ENCODE assay signal across 8 cellular contexts in the genomic region with DNA sequence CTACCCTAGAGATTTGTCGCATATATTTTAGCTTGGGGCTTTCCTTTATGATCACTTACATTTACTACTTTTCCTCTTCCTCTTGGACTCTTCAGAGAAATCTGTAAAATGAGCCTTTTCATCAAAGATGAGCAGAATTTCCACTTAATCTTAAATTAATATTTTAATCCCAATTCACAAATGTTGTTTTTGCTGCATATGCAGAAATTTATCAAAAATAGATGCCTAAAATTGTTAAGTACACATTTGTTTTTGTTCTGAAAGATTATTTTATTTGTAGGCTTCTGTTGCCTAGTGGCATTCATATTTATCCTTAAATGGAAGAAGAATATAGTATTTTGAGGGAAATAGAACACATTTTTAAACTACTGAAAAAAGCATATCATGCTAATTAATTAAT.
"Had no signal": no experiment of that assay in that cellular context is flagged by ENCODE, and none has a peak within 500 bp of the region (broad histone marks: within the 10 kb centered on the region; RNA-seq: fewer than 3 reads in every experiment).

No MANE protein-coding gene starts in this region.

- FAIRE-seq: HTR-8/SVneo had no signal

- H3K36me3 ChIP-seq: HAP-1 had no signal

- H3K9me3 ChIP-seq: HAP-1 had no signal

- ATAC-seq: HCT116 had no signal

- DNase-seq: GOT3, H7, HFFc6, Kasumi-1, KBM-7 had no signal

- H3K4me3 ChIP-seq: HAP-1 had no signal
